In the genomic region with DNA sequence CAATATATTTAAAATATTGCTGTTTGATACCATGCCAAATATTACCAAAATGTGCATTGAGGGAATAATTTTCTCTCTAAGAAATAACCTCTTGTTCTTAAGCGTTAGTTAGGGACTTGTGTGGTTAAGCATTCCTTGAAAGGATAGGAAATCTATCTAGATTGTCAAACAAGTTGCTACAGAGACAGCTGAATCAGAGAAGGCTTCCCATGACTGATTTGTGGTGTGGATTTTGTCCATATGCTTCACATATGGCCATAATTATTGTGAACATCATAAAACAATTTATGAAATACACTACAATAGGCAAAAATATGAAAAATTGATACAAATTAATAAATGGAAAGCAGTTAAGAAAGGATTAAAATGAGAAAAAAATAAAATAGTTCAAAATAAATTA, we compare ENCODE assay signal across 24 cellular contexts.
"Had no signal": no experiment of that assay in that cellular context is flagged by ENCODE, and none has a peak within 500 bp of the region (broad histone marks: within the 10 kb centered on the region; RNA-seq: fewer than 3 reads in every experiment).

No MANE protein-coding gene starts in this region.

- H3K4me3 ChIP-seq: body of pancreas, lower lobe of right lung, pancreas, psoas muscle, right atrium auricular region, tibial nerve had no signal

- H3K27me3 ChIP-seq: body of pancreas, pancreas, right atrium auricular region, tibial nerve had no signal

- DNase-seq: activated B cell treated with CpG ODN at 0.5 μM for 24 hours; activated CD4-positive, alpha-beta T cell treated with anti-CD3 and anti-CD28 coated beads for 36 hours; activated CD4-positive, alpha-beta T cell treated with anti-CD3 and anti-CD28 coated beads, Interleukin-2, amount 50 U/mL, for 4 hours; activated CD8-positive, alpha-beta memory T cell treated with anti-CD3 and anti-CD28 coated beads for 24 hours; activated CD8-positive, alpha-beta memory T cell treated with anti-CD3 and anti-CD28 coated beads, Interleukin-2, amount 50 U/mL, for 4 hours; activated naive CD4-positive, alpha-beta T cell; activated naive CD8-positive, alpha-beta T cell treated with anti-CD3 and anti-CD28 coated beads for 36 hours; activated T-cell treated with anti-CD3 and anti-CD28 coated beads, Interleukin-2, amount 50 U/mL, for 4 hours; body of pancreas; caudate nucleus; dermis blood vessel endothelial cell; effector CD8-positive, alpha-beta T cell; lower lobe of right lung; pancreas; psoas muscle; stimulated activated CD4-positive, alpha-beta T cell treated with anti-CD3 and anti-CD28 coated beads, Interleukin-12 subunit alpha, Interleukin-12 subunit beta, amount 100 ng/mL, for 4 hours; stimulated activated naive CD8-positive, alpha-beta T cell treated with anti-CD3 and anti-CD28 coated beads, Interleukin-15, amount 100 ng/mL, for 72 hours; SW 1271; T-helper 17 cell had no signal

- H3K36me3 ChIP-seq: lower lobe of right lung, pancreas, right atrium auricular region, tibial nerve had no signal

- FAIRE-seq: urothelium cell line had no signal

- H3K27ac ChIP-seq: body of pancreas, lower lobe of right lung, pancreas, psoas muscle, right atrium auricular region, tibial nerve had no signal

- H3K4me1 ChIP-seq: body of pancreas, lower lobe of right lung, pancreas, psoas muscle, right atrium auricular region, tibial nerve had no signal

- ATAC-seq: activated CD4-positive, alpha-beta T cell treated with anti-CD3 and anti-CD28 coated beads for 36 hours; activated T-cell treated with anti-CD3 and anti-CD28 coated beads, Interleukin-2, amount 50 U/mL, for 4 hours; body of pancreas; left lobe of liver; lower lobe of right lung; natural killer cell treated with Interleukin-12 subunit alpha and Interleukin-12 subunit beta and Interleukin-15 and Interleukin-18, amount 100 ng/mL, for 72 hours; pancreas; psoas muscle; stimulated activated naive CD8-positive, alpha-beta T cell treated with anti-CD3 and anti-CD28 coated beads, Interleukin-15, amount 100 ng/mL, for 72 hours; T-helper 17 cell had no signal

- H3K9me3 ChIP-seq: body of pancreas, lower lobe of right lung, pancreas, psoas muscle, right atrium auricular region, tibial nerve had no signal
